In genomic region chr3:16441306-16441898, GRCh38 we compare ENCODE assay signal across 11 cellular contexts.
A peak's percentile ranks its signal among the peaks of the same experiment; 100 is the strongest.
DNase-seq lines count a peak whose midpoint lies in the region; ATAC-seq and TF ChIP-seq lines count a peak whose summit lies in the region.
"Had no signal": no experiment of that assay in that cellular context is flagged by ENCODE, and none has a peak within 500 bp of the region (broad histone marks: within the 10 kb centered on the region; RNA-seq: fewer than 3 reads in every experiment).

No MANE protein-coding gene starts in this region.

- POLR2A ChIA-PET in CD8-positive, alpha-beta T cell (lab: Charles Lee), result interaction anchor here (1.3 kb wide), 1 partner anchor 70 kb away, joined by 3 read pairs; no protein-coding TSS in a partner anchor

- ATAC-seq in GM18502 (IDR thresholded peaks at IDR 0.05; ENCODE audit: poor library complexity, unreplicated experiment) (peak; percentile 42), sciatic nerve (peak; percentile 80), HG02970 (IDR thresholded peaks at IDR 0.05; ENCODE audit: low FRiP score, unreplicated experiment) (no peak), GM21390 (IDR thresholded peaks at IDR 0.05; ENCODE audit: unreplicated experiment) (no peak)
- no peak for ATAC-seq in CD8-positive, alpha-beta T cell

- no peaks in the 10 kb centered on the region for H3K9me3 Mint-ChIP-seq in CD8-positive, alpha-beta T cell

- TF ChIP-seq CTCF in brain microvascular endothelial cell (IDR thresholded peaks at IDR 0.05; ENCODE audit: low read depth, low read length, missing control alignments), result no peak
- no peak for TF ChIP-seq CTCF in CD8-positive, alpha-beta T cell (IDR thresholded peaks at IDR 0.05)

- intact Hi-C loops in sciatic nerve (cut with DNase I), result no loop called here
- intact Hi-C loops in CD8-positive, alpha-beta T cell (cut with DNase I, micrococcal nuclease), result no loop called here

- peak overlapping the region; percentile 21 for H3K27ac ChIP-seq in brain microvascular endothelial cell
- no peak overlapping the region for H3K27ac ChIP-seq in CD8-positive, alpha-beta T cell (ENCODE audit: low read depth, low read length)

- H3K36me3 Mint-ChIP-seq in CD8-positive, alpha-beta T cell, result peaks cover 17% of the 10 kb centered on the region

- H3K4me1 ChIP-seq in CD8-positive, alpha-beta T cell (ENCODE audit: insufficient read depth, low read length), result no peaks in the 10 kb centered on the region

- H3K4me1 Mint-ChIP-seq in CD8-positive, alpha-beta T cell (ENCODE audit: low read depth), result peaks cover 42% of the 10 kb centered on the region

- DNase-seq in NCI-H2081 (lab: John Stamatoyannopoulos, UW) (peak; percentile 71 to 89), brain microvascular endothelial cell (no peak), sciatic nerve (ENCODE audit: low spot score) (no peak), mesenteric fat pad (ENCODE audit: low spot score) (no peak)
- DNase-seq in CD8-positive, alpha-beta T cell, result no peak
- DNase-seq: activated CD4-positive, alpha-beta T cell treated with anti-CD3 and anti-CD28 coated beads for 1 hour; DND-41; OCI-M1 had no signal

- CTCF ChIA-PET in CD8-positive, alpha-beta T cell (lab: Charles Lee), result no interaction called here

- no peak overlapping the region for H3K27ac Mint-ChIP-seq in CD8-positive, alpha-beta T cell

- H3K27me3 ChIP-seq in brain microvascular endothelial cell (replicated peaks), result no peaks in the 10 kb centered on the region
- H3K27me3 ChIP-seq in CD8-positive, alpha-beta T cell (ENCODE audit: insufficient read depth, low read length), result no peaks in the 10 kb centered on the region

- H3K4me3 Mint-ChIP-seq in CD8-positive, alpha-beta T cell, result no peak overlapping the region

- no peaks in the 10 kb centered on the region for H3K9me3 ChIP-seq in CD8-positive, alpha-beta T cell (ENCODE audit: low read length)

- H3K4me3 ChIP-seq in brain microvascular endothelial cell (ENCODE audit: low read depth, low read length), result no peak overlapping the region
- H3K4me3 ChIP-seq in CD8-positive, alpha-beta T cell (ENCODE audit: low read depth, low read length), result no peak overlapping the region

- H3K27me3 Mint-ChIP-seq in CD8-positive, alpha-beta T cell (ENCODE audit: low read depth), result no peaks in the 10 kb centered on the region

- H3K36me3 ChIP-seq in brain microvascular endothelial cell (replicated peaks), result no peaks in the 10 kb centered on the region
- no peaks in the 10 kb centered on the region for H3K36me3 ChIP-seq in CD8-positive, alpha-beta T cell (ENCODE audit: insufficient read depth, low read length)

- in situ Hi-C loops in brain microvascular endothelial cell (cut with HindIII; ENCODE audit: low pct_ligation_motif_present, low sequenced_read_pairs), result no loop called here

Comparison
In these comparisons a context has a peak if more than half of its experiments do, and no peak if none do; other contexts are left out.
1. ATAC-seq: peak in GM18502 (single experiment) and sciatic nerve (single experiment); none in HG02970 (single experiment), CD8-positive, alpha-beta T cell (single experiment) and GM21390 (single experiment).
2. DNase-seq: peak in NCI-H2081 (2 of 2); none in brain microvascular endothelial cell (single experiment), sciatic nerve (single experiment), CD8-positive, alpha-beta T cell (0 of 7) and mesenteric fat pad (single experiment).